14 cellular contexts compared by ENCODE assay signal in the genomic region with DNA sequence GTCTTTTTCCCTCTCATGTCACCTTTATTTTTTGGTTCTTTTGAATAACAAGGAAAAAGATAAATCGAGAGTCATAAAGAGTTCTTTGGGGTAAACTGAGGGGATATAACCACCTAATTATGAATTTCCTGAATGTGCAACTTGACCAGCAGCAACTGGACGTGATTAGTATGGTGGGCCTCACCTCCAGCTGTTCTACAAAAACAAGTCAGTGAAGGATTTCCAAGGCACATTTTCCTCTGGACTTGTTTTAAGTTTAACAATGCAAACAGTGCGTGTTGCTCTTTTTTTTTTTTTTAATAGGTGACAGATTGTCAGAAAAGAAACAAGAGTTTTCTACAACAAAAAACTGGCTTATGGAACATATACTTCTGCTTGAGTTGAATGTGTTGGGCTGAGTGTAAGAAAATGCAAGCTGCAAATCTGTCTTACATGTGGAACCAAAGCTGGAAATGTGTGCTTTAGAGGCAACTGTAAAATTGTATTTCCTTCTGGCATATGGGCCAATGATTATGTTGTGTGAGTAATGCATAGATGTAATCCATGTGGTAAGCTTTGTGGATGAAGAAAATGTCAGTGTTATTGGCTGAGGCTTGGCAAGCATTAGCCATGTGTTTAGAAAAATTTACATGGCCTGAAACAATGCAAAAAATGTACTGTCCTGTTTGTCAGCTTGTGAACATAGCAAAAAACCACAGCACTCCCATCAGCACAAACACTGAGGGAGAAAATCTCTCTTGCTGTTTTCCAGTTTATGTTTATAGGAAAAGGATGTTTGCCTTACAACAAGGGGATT. TPM values are rescaled to one million over a fixed set of nuclear protein-coding genes. Genes with fewer than 3 reads are reported as not detected.
DNase-seq lines count a peak whose midpoint lies in the region; ATAC-seq and TF ChIP-seq lines count a peak whose summit lies in the region.
"Had no signal": no experiment of that assay in that cellular context is flagged by ENCODE, and none has a peak within 500 bp of the region (broad histone marks: within the 10 kb centered on the region; RNA-seq: fewer than 3 reads in every experiment).

No MANE protein-coding gene starts in this region.

- intact Hi-C loops in mammary epithelial cell (cut with micrococcal nuclease) = no loop called here

- H3K79me2 ChIP-seq in mammary epithelial cell (ENCODE audit: insufficient read depth, low read length) = no peaks in the 10 kb centered on the region

- no peaks in the 10 kb centered on the region for H3K27me3 ChIP-seq in mammary epithelial cell (ENCODE audit: insufficient read depth, low read length)
- H3K27me3 ChIP-seq: spleen, vagina had no signal

- H3K9ac ChIP-seq in mammary epithelial cell (ENCODE audit: insufficient read depth, low read length) = no peak overlapping the region

- DNase-seq in AG09319 (ENCODE audit: extremely low read depth, low read depth) (peak; percentile 81), M059J (ENCODE audit: low read depth) (peak; percentile 75), mammary epithelial cell (peak; percentile 76), kidney tubule cell (ENCODE audit: low spot score) (peak; percentile 57), GM19238 (ENCODE audit: insufficient read length, low spot score) (no peak), NCI-H524 (lab: John Stamatoyannopoulos, UW) (no peak)
- no peak for DNase-seq in activated CD8-positive, alpha-beta memory T cell treated with anti-CD3 and anti-CD28 coated beads, Interleukin-2, amount 50 U/mL, for 48 hours
- DNase-seq: CD4-positive, CD25-positive, alpha-beta regulatory T cell; effector memory CD4-positive, alpha-beta T cell; NCI-H2107; OCI-M1; spleen had no signal

- no TSS peak for BruUV-seq in mammary epithelial cell (replicated peaks; lab: Mats Ljungman, UMichigan)

- no peaks in the 10 kb centered on the region for H4K20me1 ChIP-seq in mammary epithelial cell (ENCODE audit: insufficient read depth, low read length)

- peaks cover 13% of the 10 kb centered on the region for H3K4me1 ChIP-seq in mammary epithelial cell (ENCODE audit: insufficient read depth, low read length)
- H3K4me1 ChIP-seq: vagina had no signal

- H3K9me3 ChIP-seq in mammary epithelial cell (replicated peaks; ENCODE audit: insufficient read depth, low read length) = no peaks in the 10 kb centered on the region
- H3K9me3 ChIP-seq: vagina had no signal

- peak overlapping the region; percentile 11 for H3K27ac ChIP-seq in mammary epithelial cell (ENCODE audit: insufficient read depth, low read depth, low read length)
- H3K27ac ChIP-seq: spleen, vagina had no signal

- TF ChIP-seq CTCF in AG09319 (IDR thresholded peaks at IDR 0.05; ENCODE audit: low read depth, low read length) (no peak), mammary epithelial cell (conservative IDR thresholded peaks at IDR 0.05 in 1 of 2, IDR thresholded peaks at IDR 0.05 in 1 of 2; ENCODE audit: extremely low read depth in 1 of 2, insufficient read depth in 1 of 2, low read depth in 1 of 2, low read length in 2 of 2) (no peak)

- peak overlapping the region; percentile 1 for H2AFZ ChIP-seq in mammary epithelial cell (ENCODE audit: low read depth, low read length)

- 38% methylated on average over 3 of the region's 3 CpGs for whole genome bisulfite sequencing in mammary epithelial cell (ENCODE audit: low coverage, missing lambda C conversion rate)

- H3K36me3 ChIP-seq in mammary epithelial cell (ENCODE audit: insufficient read depth, low read length) = no peaks in the 10 kb centered on the region
- H3K36me3 ChIP-seq: spleen, vagina had no signal

- peak overlapping the region; percentile 26 for H3K4me2 ChIP-seq in mammary epithelial cell (ENCODE audit: insufficient read depth, low read depth, low read length)

- in situ Hi-C loops in mammary epithelial cell (cut with MboI; ENCODE audit: low sequenced_read_pairs in 2 of 2) = no loop called here

- CTCF ChIA-PET in mammary epithelial cell (lab: Charles Lee; ENCODE audit: low non-redundant PET) = interaction anchor here (0.6 kb wide), 1 partner anchor 338 kb away, joined by 6 read pairs; no protein-coding TSS in a partner anchor

- no peak overlapping the region for H3K4me3 ChIP-seq in mammary epithelial cell (replicated peaks in 1 of 3; ENCODE audit: insufficient read depth in 1 of 3, low read depth in 2 of 3, low read length in 3 of 3)
- H3K4me3 ChIP-seq: spleen, vagina had no signal

- dilution Hi-C loops in mammary epithelial cell (cut with HindIII; ENCODE audit: low sequenced_read_pairs) = no loop called here

- ATAC-seq in HG02759 (IDR thresholded peaks at IDR 0.05; ENCODE audit: unreplicated experiment) = no peak

RNA-seq across cellular contexts. Expression of a gene that starts 44.5 kb away (rescaled TPM):
- 55.0 and 79.0 TPM in 2 replicates for total RNA-seq in M059J (2014; rRNA removed; shearing (Covaris generic))
- total RNA-seq in mammary epithelial cell = 100 to 1,000 TPM; 161 to 200 TPM
- 12.0 TPM for polyA plus RNA-seq in mammary epithelial cell
- polyA minus RNA-seq in mammary epithelial cell = 109 TPM

Comparison
In these comparisons a context has a peak if more than half of its experiments do, and no peak if none do; other contexts are left out.
1. DNase-seq: peak in AG09319 (single experiment), M059J (single experiment), mammary epithelial cell (single experiment) and kidney tubule cell (single experiment); none in activated CD8-positive, alpha-beta memory T cell treated with anti-CD3 and anti-CD28 coated beads, Interleukin-2, amount 50 U/mL, for 48 hours (single experiment), GM19238 (single experiment) and NCI-H524 (0 of 2).